ENCODE assay signal across 14 cellular contexts in genomic region chr12:10668526-10668925, GRCh38. TPM values are rescaled to one million over a fixed set of nuclear protein-coding genes. Genes with fewer than 3 reads are reported as not detected.
A peak's percentile ranks its signal among the peaks of the same experiment; 100 is the strongest.
DNase-seq lines count a peak whose midpoint lies in the region; ATAC-seq lines count a peak whose summit lies in the region.
"Had no signal": no experiment of that assay in that cellular context is flagged by ENCODE, and none has a peak within 500 bp of the region (broad histone marks: within the 10 kb centered on the region; RNA-seq: fewer than 3 reads in every experiment).

No MANE protein-coding gene starts in this region.

- no peaks in the 10 kb centered on the region for H3K36me3 Mint-ChIP-seq in activated T-helper 1 cell treated with anti-CD3 and anti-CD28 coated beads, Interleukin-12 subunit alpha, Interleukin-12 subunit beta, Interleukin-2, Interleukin-4 antibody, amounts not matched to agents 30 ng/mL and 10 ng/mL and 1 ng/mL, durations not matched to agents 14 hours and 24 hours and 36 hours (ENCODE audit: low read depth)
- H3K36me3 Mint-ChIP-seq in naive B cell: no peaks in the 10 kb centered on the region

- ATAC-seq in naive B cell (ENCODE audit: low read depth in 2 of 2): peak; percentile 41 to 42
- ATAC-seq: right cardiac atrium had no signal

- H3K27ac Mint-ChIP-seq in activated T-helper 1 cell treated with anti-CD3 and anti-CD28 coated beads, Interleukin-12 subunit alpha, Interleukin-12 subunit beta, Interleukin-2, Interleukin-4 antibody, amounts not matched to agents 30 ng/mL and 10 ng/mL and 1 ng/mL, durations not matched to agents 14 hours and 24 hours and 36 hours: peak overlapping the region; percentile 2
- H3K27ac Mint-ChIP-seq in naive B cell: peak overlapping the region in 2 of 6 donors; percentile 2 to 17

- intact Hi-C loops in activated T-helper 1 cell treated with anti-CD3 and anti-CD28 coated beads, Interleukin-12 subunit alpha, Interleukin-12 subunit beta, Interleukin-2, Interleukin-4 antibody, amounts not matched to agents 30 ng/mL and 10 ng/mL and 1 ng/mL, durations not matched to agents 14 hours and 24 hours and 36 hours (cut with micrococcal nuclease): no loop called here
- intact Hi-C loops in cardiac septum (cut with DNase I): no loop called here

- peak overlapping the region; percentile 37 for H3K4me3 Mint-ChIP-seq in activated T-helper 1 cell treated with anti-CD3 and anti-CD28 coated beads, Interleukin-12 subunit alpha, Interleukin-12 subunit beta, Interleukin-2, Interleukin-4 antibody, amounts not matched to agents 30 ng/mL and 10 ng/mL and 1 ng/mL, durations not matched to agents 14 hours and 24 hours and 36 hours
- H3K4me3 Mint-ChIP-seq in naive B cell: peak overlapping the region; percentile 8 to 88 (median 68)

- DNase-seq in DMS79 treated with DMSO at 0.1 percent for 48 hours (lab: John Stamatoyannopoulos, UW) (peak; percentile 11), DMS79 (lab: John Stamatoyannopoulos, UW) (no peak), HPDE6-E6E7 (ENCODE audit: extremely low spot score) (peak; percentile 13), naive B cell (no peak), cardiac septum (ENCODE audit: low spot score) (no peak)
- no peak for DNase-seq in activated T-helper 1 cell treated with anti-CD3 and anti-CD28 coated beads, Interleukin-12 subunit alpha, Interleukin-12 subunit beta, Interleukin-2, Interleukin-4 antibody, amounts not matched to agents 30 ng/mL and 10 ng/mL and 1 ng/mL, durations not matched to agents 14 hours and 24 hours and 36 hours (ENCODE audit: low spot score)
- no peak for DNase-seq in stimulated activated naive CD4-positive, alpha-beta T cell (lab: John Stamatoyannopoulos, UW)
- no peak for DNase-seq in stimulated activated CD4-positive, alpha-beta T cell treated with anti-CD3 and anti-CD28 coated beads, Interleukin-4, amount 100 ng/mL, for 1 hour
- DNase-seq: activated CD8-positive, alpha-beta memory T cell treated with anti-CD3 and anti-CD28 coated beads for 24 hours; effector CD8-positive, alpha-beta T cell; foreskin melanocyte; NCI-H2081 treated with DMSO at 0.1 percent for 48 hours; right cardiac atrium; testis had no signal

- H3K9me3 Mint-ChIP-seq in activated T-helper 1 cell treated with anti-CD3 and anti-CD28 coated beads, Interleukin-12 subunit alpha, Interleukin-12 subunit beta, Interleukin-2, Interleukin-4 antibody, amounts not matched to agents 30 ng/mL and 10 ng/mL and 1 ng/mL, durations not matched to agents 14 hours and 24 hours and 36 hours: no peaks in the 10 kb centered on the region
- H3K9me3 Mint-ChIP-seq in naive B cell: peaks cover 0 to 4% (median 2%) of the 10 kb centered on the region in 7 donors

- peaks cover 37% of the 10 kb centered on the region for H3K4me1 Mint-ChIP-seq in activated T-helper 1 cell treated with anti-CD3 and anti-CD28 coated beads, Interleukin-12 subunit alpha, Interleukin-12 subunit beta, Interleukin-2, Interleukin-4 antibody, amounts not matched to agents 30 ng/mL and 10 ng/mL and 1 ng/mL, durations not matched to agents 14 hours and 24 hours and 36 hours (ENCODE audit: low read depth)
- H3K4me1 Mint-ChIP-seq in naive B cell: peaks cover 11 to 28% (median 25%) of the 10 kb centered on the region in 3 donors

- peaks cover 48% of the 10 kb centered on the region for H3K27me3 Mint-ChIP-seq in activated T-helper 1 cell treated with anti-CD3 and anti-CD28 coated beads, Interleukin-12 subunit alpha, Interleukin-12 subunit beta, Interleukin-2, Interleukin-4 antibody, amounts not matched to agents 30 ng/mL and 10 ng/mL and 1 ng/mL, durations not matched to agents 14 hours and 24 hours and 36 hours (ENCODE audit: insufficient read depth)
- H3K27me3 Mint-ChIP-seq in naive B cell: peaks cover 0 to 9% (median 8%) of the 10 kb centered on the region in 3 donors

RNA-seq across cellular contexts. Expression of gene STYK1, which starts 5.3 kb away (rescaled TPM):
- total RNA-seq in activated T-helper 1 cell treated with anti-CD3 and anti-CD28 coated beads, Interleukin-12 subunit alpha, Interleukin-12 subunit beta, Interleukin-2, Interleukin-4 antibody, amounts not matched to agents 30 ng/mL and 10 ng/mL and 1 ng/mL, durations not matched to agents 14 hours and 24 hours and 36 hours: 0.34 TPM in 1 of 2 replicates, not detected in the other
- not detected for polyA plus RNA-seq in naive B cell (ENCODE audit: low read depth in 6 of 6)
- total RNA-seq in cardiac septum: 0.16 TPM

RNA-seq across cellular contexts. Expression of gene YBX3, which starts 54.6 kb away (rescaled TPM):
- total RNA-seq in activated T-helper 1 cell treated with anti-CD3 and anti-CD28 coated beads, Interleukin-12 subunit alpha, Interleukin-12 subunit beta, Interleukin-2, Interleukin-4 antibody, amounts not matched to agents 30 ng/mL and 10 ng/mL and 1 ng/mL, durations not matched to agents 14 hours and 24 hours and 36 hours: 198 and 207 TPM in 2 replicates
- polyA plus RNA-seq in naive B cell (ENCODE audit: low read depth in 6 of 6): 100 to 1,000 TPM; 198 to 630 (median 365) TPM
- total RNA-seq in cardiac septum: 998 TPM

RNA-seq across cellular contexts. Expression of gene MAGOHB, which starts 55.1 kb away (rescaled TPM):
- 79.4 and 85.1 TPM in 2 replicates for total RNA-seq in activated T-helper 1 cell treated with anti-CD3 and anti-CD28 coated beads, Interleukin-12 subunit alpha, Interleukin-12 subunit beta, Interleukin-2, Interleukin-4 antibody, amounts not matched to agents 30 ng/mL and 10 ng/mL and 1 ng/mL, durations not matched to agents 14 hours and 24 hours and 36 hours
- 10 to 100 TPM; 37.3 to 46.3 (median 41.6) TPM for polyA plus RNA-seq in naive B cell (ENCODE audit: low read depth in 6 of 6)
- 11.7 TPM for total RNA-seq in cardiac septum

Comparison
In these comparisons a context has a peak if more than half of its experiments do, and no peak if none do; other contexts are left out.
1. DNase-seq: peak in DMS79 treated with DMSO at 0.1 percent for 48 hours (single experiment) and HPDE6-E6E7 (single experiment); none in DMS79 (single experiment), activated T-helper 1 cell treated with anti-CD3 and anti-CD28 coated beads, Interleukin-12 subunit alpha, Interleukin-12 subunit beta, Interleukin-2, Interleukin-4 antibody, amounts not matched to agents 30 ng/mL and 10 ng/mL and 1 ng/mL, durations not matched to agents 14 hours and 24 hours and 36 hours (single experiment), naive B cell (single experiment), stimulated activated naive CD4-positive, alpha-beta T cell (0 of 6), stimulated activated CD4-positive, alpha-beta T cell treated with anti-CD3 and anti-CD28 coated beads, Interleukin-4, amount 100 ng/mL, for 1 hour (single experiment) and cardiac septum (single experiment).